13 cellular contexts compared by ENCODE assay signal in genomic region chr2:172928754-172929153, GRCh38.
A peak's percentile ranks its signal among the peaks of the same experiment; 100 is the strongest.
DNase-seq lines count a peak whose midpoint lies in the region; ATAC-seq, FAIRE-seq and TF ChIP-seq lines count a peak whose summit lies in the region.
"Had no signal": no experiment of that assay in that cellular context is flagged by ENCODE, and none has a peak within 500 bp of the region (broad histone marks: within the 10 kb centered on the region; RNA-seq: fewer than 3 reads in every experiment).

No MANE protein-coding gene starts in this region.

- 0 out of 2 replicates have a peak overlapping the region, but pooled peaks have one; percentile 23 for H3K27ac ChIP-seq in SJSA1
- peak overlapping the region in 2 of 4 donors; percentile 69 to 84 for H3K27ac ChIP-seq in pancreas
- no peak overlapping the region for H3K27ac ChIP-seq in Peyer's patch
- H3K27ac ChIP-seq: epithelial cell of prostate had no signal

- H3K4me1 ChIP-seq in SJSA1 (replicated peaks) (peaks cover 46% of the 10 kb centered on the region), pancreas (peaks cover 4 to 37% (median 22%) of the 10 kb centered on the region in 3 donors), Peyer's patch (no peaks in the 10 kb centered on the region)

- H3K27me3 ChIP-seq in SJSA1 (replicated peaks) (no peaks in the 10 kb centered on the region), pancreas (no peaks in the 10 kb centered on the region), Peyer's patch (no peaks in the 10 kb centered on the region)

- no peak for TF ChIP-seq POLR2A in Peyer's patch (IDR thresholded peaks at IDR 0.05)

- peak; percentile 16 for DNase-seq in H4 (ENCODE audit: low spot score)
- peak in 1 of 2 experiments; percentile 38 for DNase-seq in SJSA1 (ENCODE audit: low read depth in 1 of 2, low spot score in 2 of 2)
- peak; percentile 30 for DNase-seq in fibroblast of the conjunctiva (ENCODE audit: low read depth)
- peak in 1 of 6 donors; percentile 46 for DNase-seq in pancreas
- no peak for DNase-seq in Peyer's patch
- no peak for DNase-seq in pons (ENCODE audit: low spot score)
- no peak for DNase-seq in stimulated activated CD4-positive, alpha-beta T cell treated with anti-CD3 and anti-CD28 coated beads, Interleukin-4, amount 100 ng/mL, for 24 hours
- no peak for DNase-seq in GM19240 (ENCODE audit: insufficient read length, low spot score)
- DNase-seq: activated CD4-positive, alpha-beta T cell treated with anti-CD3 and anti-CD28 coated beads, Interleukin-2, amount 50 U/mL, for 1 hour; activated naive CD4-positive, alpha-beta T cell treated with anti-CD3 and anti-CD28 coated beads, Interleukin-2, amount 50 U/mL, for 16 hours; NCI-H187 treated with DMSO at 0.1 percent for 48 hours had no signal

- FAIRE-seq in pancreas (lab: Jason Lieb, UNC): no peak
- FAIRE-seq: GM12878 had no signal

- H3K36me3 ChIP-seq in SJSA1 (no peaks in the 10 kb centered on the region), pancreas (no peaks in the 10 kb centered on the region), Peyer's patch (no peaks in the 10 kb centered on the region)

- peak; percentile 63 to 79 (median 69) for ATAC-seq in pancreas
- ATAC-seq: GM12878 had no signal

- WGBS in pancreas, 2 donors: 32 to 38% methylated on average over 2 of the region's 2 CpGs

- intact Hi-C loops in pancreas (cut with DNase I): no loop called here

- H3K9me3 ChIP-seq in SJSA1 (replicated peaks) (no peaks in the 10 kb centered on the region; the same call in 1 of the 2 replicates), pancreas (no peaks in the 10 kb centered on the region), Peyer's patch (no peaks in the 10 kb centered on the region)

- TF ChIP-seq CTCF in pancreas (IDR thresholded peaks at IDR 0.05): no peak
- no peak for TF ChIP-seq CTCF in Peyer's patch (IDR thresholded peaks at IDR 0.05)

- H3K4me3 ChIP-seq in SJSA1 (no peak overlapping the region), pancreas (peak overlapping the region in 3 of 4 donors; percentile 7 to 25 (median 22)), Peyer's patch (no peak overlapping the region)
- H3K4me3 ChIP-seq: GM12878 had no signal

Comparison
In these comparisons a context has a peak if more than half of its experiments do, and no peak if none do; other contexts are left out.
1. DNase-seq: peak in H4 (single experiment) and fibroblast of the conjunctiva (single experiment); none in Peyer's patch (0 of 3), pons (single experiment), stimulated activated CD4-positive, alpha-beta T cell treated with anti-CD3 and anti-CD28 coated beads, Interleukin-4, amount 100 ng/mL, for 24 hours (single experiment) and GM19240 (single experiment).
2. H3K4me3 ChIP-seq: peak in pancreas (3 of 4); none in SJSA1 (single experiment) and Peyer's patch (0 of 4).